In genomic region chr13:32586022-32586900, GRCh38 we compare ENCODE assay signal across 8 cellular contexts. TPM values are rescaled to one million over a fixed set of nuclear protein-coding genes. Genes with fewer than 3 reads are reported as not detected.
DNase-seq lines count a peak whose midpoint lies in the region; ATAC-seq lines count a peak whose summit lies in the region.

Gene PDS5B, plus strand, starts transcription at chr13:32586452. Its CDS starts 62,321 bp downstream, at chr13:32648773.

- H3K27ac Mint-ChIP-seq in activated CD4-positive, alpha-beta T cell treated with anti-CD3 and anti-CD28 coated beads, Interleukin-2, amount 10 ng/mL, durations not matched to agents 24 days and 14 days, result peak within 1 kb of the TSS; percentile 95

- peak within 1 kb of the TSS; percentile 86 for H3K4me3 Mint-ChIP-seq in activated CD4-positive, alpha-beta T cell treated with anti-CD3 and anti-CD28 coated beads, Interleukin-2, amount 10 ng/mL, durations not matched to agents 24 days and 14 days

- H3K4me3 ChIP-seq in BLaER1, result peak within 1 kb of the TSS; percentile 84

- H3K36me3 ChIP-seq in BLaER1, result no peaks in the 10 kb centered on the region

- DNase-seq in GM19240 (ENCODE audit: insufficient read length, low spot score) (peak; percentile 84), NCI-H526 (lab: John Stamatoyannopoulos, UW) (peak; percentile 91 to 98), cortex of kidney (lab: John Stamatoyannopoulos, UW) (peak; percentile 87), left colon (peak; percentile 94 to 95)
- DNase-seq in activated CD4-positive, alpha-beta T cell treated with anti-CD3 and anti-CD28 coated beads, Interleukin-2, amount 10 ng/mL, durations not matched to agents 24 days and 14 days, result peak; percentile 98
- peak; percentile 92 for DNase-seq in stimulated activated CD4-positive, alpha-beta T cell treated with anti-CD3 and anti-CD28 coated beads, Interleukin-1b, Interleukin-23, amount 100 ng/mL, for 48 hours

- no peaks in the 10 kb centered on the region for H3K27me3 ChIP-seq in BLaER1

- ATAC-seq in HG03460 (IDR thresholded peaks at IDR 0.05; ENCODE audit: unreplicated experiment), result peak; percentile 79
- peak; percentile 94 for ATAC-seq in left colon

- H3K27me3 Mint-ChIP-seq in activated CD4-positive, alpha-beta T cell treated with anti-CD3 and anti-CD28 coated beads, Interleukin-2, amount 10 ng/mL, durations not matched to agents 24 days and 14 days, result peaks cover 9% of the 10 kb centered on the region

- no peaks in the 10 kb centered on the region for H3K9me3 ChIP-seq in BLaER1

- intact Hi-C loops in activated CD4-positive, alpha-beta T cell treated with anti-CD3 and anti-CD28 coated beads, Interleukin-2, amount 10 ng/mL, durations not matched to agents 24 days and 14 days (cut with micrococcal nuclease), result loop anchor here (1.0 to 10.0 kb wide), 13 partner anchors 48 to 1232 kb away; partner anchors contain the start of genes BRCA2, N4BP2L1, N4BP2L2 and RFC3
- intact Hi-C loops in left colon (cut with DNase I, micrococcal nuclease), result loop anchor here in 1 of 2 donors (2.0 kb wide), 1 partner anchor 53 kb away; no protein-coding TSS in a partner anchor

- H3K4me2 ChIP-seq in BLaER1, result peak within 1 kb of the TSS; percentile 93

- peaks cover 36% of the 10 kb centered on the region for H3K4me1 Mint-ChIP-seq in activated CD4-positive, alpha-beta T cell treated with anti-CD3 and anti-CD28 coated beads, Interleukin-2, amount 10 ng/mL, durations not matched to agents 24 days and 14 days

- peaks cover 7% of the 10 kb centered on the region for H3K36me3 Mint-ChIP-seq in activated CD4-positive, alpha-beta T cell treated with anti-CD3 and anti-CD28 coated beads, Interleukin-2, amount 10 ng/mL, durations not matched to agents 24 days and 14 days (ENCODE audit: low read depth)

- peak within 1 kb of the TSS; percentile 91 for H3K27ac ChIP-seq in BLaER1

- peaks cover 33% of the 10 kb centered on the region for H3K4me1 ChIP-seq in BLaER1

- peak within 1 kb of the TSS; percentile 93 for H3K9ac ChIP-seq in BLaER1

- no peaks in the 10 kb centered on the region for H3K9me3 Mint-ChIP-seq in activated CD4-positive, alpha-beta T cell treated with anti-CD3 and anti-CD28 coated beads, Interleukin-2, amount 10 ng/mL, durations not matched to agents 24 days and 14 days

- H4K20me1 ChIP-seq in BLaER1, result peaks cover 42% of the 10 kb centered on the region

RNA-seq across cellular contexts. Expression of gene PDS5B, which starts in this region (rescaled TPM):
- total RNA-seq in activated CD4-positive, alpha-beta T cell treated with anti-CD3 and anti-CD28 coated beads, Interleukin-2, amount 10 ng/mL, durations not matched to agents 24 days and 14 days, result 60.3 and 70.2 TPM in 2 replicates
- total RNA-seq in left colon, result 10 to 100 TPM; 29.2 to 29.7 TPM

Comparison
In these comparisons a context has a peak if more than half of its experiments do, and no peak if none do; other contexts are left out.
1. Peak in every context shown above with its lines: DNase-seq, ATAC-seq, H3K4me3 ChIP-seq and H3K27ac ChIP-seq.